ENCODE assay signal across 29 cellular contexts in the genomic region with DNA sequence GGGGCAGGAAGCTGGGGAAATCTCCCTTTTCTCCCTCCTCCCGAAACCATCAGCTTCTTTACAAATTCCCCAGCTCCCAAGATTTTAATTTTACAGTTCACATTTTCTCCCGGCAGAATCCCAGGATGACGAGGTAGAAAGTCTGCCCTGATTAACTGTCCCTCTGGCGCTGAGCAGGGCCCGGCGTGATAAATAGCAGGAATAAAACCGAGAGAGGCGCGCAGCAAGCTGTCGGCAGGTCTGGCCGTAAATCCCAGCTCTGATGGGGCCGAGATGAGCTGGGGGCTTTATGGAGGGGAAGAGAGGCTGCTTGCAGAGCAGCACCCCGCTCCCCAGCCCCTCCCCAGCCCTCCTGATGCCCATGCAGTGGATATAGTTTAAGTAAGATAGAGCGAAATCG.
"Had no signal": no experiment of that assay in that cellular context is flagged by ENCODE, and none has a peak within 500 bp of the region (broad histone marks: within the 10 kb centered on the region; RNA-seq: fewer than 3 reads in every experiment).

No MANE protein-coding gene starts in this region.

- DNase-seq: activated CD4-positive, alpha-beta memory T cell treated with anti-CD3 and anti-CD28 coated beads for 36 hours; activated CD4-positive, alpha-beta T cell treated with anti-CD3 and anti-CD28 coated beads for 36 hours; activated CD4-positive, alpha-beta T cell treated with anti-CD3 and anti-CD28 coated beads, Interleukin-2, amount 10 ng/mL, durations not matched to agents 24 days and 14 days; activated CD4-positive, CD25-positive, alpha-beta regulatory T cell; activated CD4-positive, CD25-positive, alpha-beta regulatory T cell treated with anti-CD3 and anti-CD28 coated beads, Interleukin-2, amount 50 U/mL, for 72 hours; activated CD8-positive, alpha-beta memory T cell treated with anti-CD3 and anti-CD28 coated beads, Interleukin-2, amount 10 ng/mL, durations not matched to agents 7 days and 5 days; activated CD8-positive, alpha-beta memory T cell treated with anti-CD3 and anti-CD28 coated beads, Interleukin-2, amount 50 U/mL, for 4 hours; activated CD8-positive, alpha-beta T cell treated with anti-CD3 and anti-CD28 coated beads, Interleukin-2, amount 10 ng/mL, durations not matched to agents 7 days and 5 days; activated effector memory CD4-positive, alpha-beta T cell treated with anti-CD3 and anti-CD28 coated beads, Interleukin-2, amount 50 U/mL, for 16 hours; activated naive CD4-positive, alpha-beta T cell treated with anti-CD3 and anti-CD28 coated beads for 36 hours; activated naive CD8-positive, alpha-beta T cell treated with anti-CD3 and anti-CD28 coated beads for 36 hours; activated naive CD8-positive, alpha-beta T cell treated with anti-CD3 and anti-CD28 coated beads, Interleukin-2, amount 50 U/mL, for 24 hours; activated T-cell treated with anti-CD3 and anti-CD28 coated beads, Interleukin-2, amount 50 U/mL, for 1 hour; activated T-cell treated with anti-CD3 and anti-CD28 coated beads, Interleukin-2, amount 50 U/mL, for 48 hours; adrenal gland; amygdala; aorta; central memory CD4-positive, alpha-beta T cell; cerebellar nuclear complex; colonic mucosa; effector memory CD4-positive, alpha-beta T cell; endodermal cell; foreskin fibroblast; head of caudate nucleus; T-helper 1 cell; T-helper 17 cell; T1000 had no signal

- FAIRE-seq: frontal cortex had no signal

- ATAC-seq: activated CD4-positive, alpha-beta T cell treated with anti-CD3 and anti-CD28 coated beads for 36 hours; activated CD8-positive, alpha-beta memory T cell treated with anti-CD3 and anti-CD28 coated beads, Interleukin-2, amount 10 ng/mL, durations not matched to agents 7 days and 5 days; activated CD8-positive, alpha-beta T cell treated with anti-CD3 and anti-CD28 coated beads, Interleukin-2, amount 10 ng/mL, durations not matched to agents 7 days and 5 days; activated naive CD8-positive, alpha-beta T cell treated with anti-CD3 and anti-CD28 coated beads, Interleukin-2, amount 50 U/mL, for 24 hours; esophagus mucosa; T-helper 17 cell had no signal
